Comparison of ENCODE assay signal across 8 cellular contexts in genomic region chr11:1837171-1838076, GRCh38. TPM values are rescaled to one million over a fixed set of nuclear protein-coding genes. Genes with fewer than 3 reads are reported as not detected.
DNase-seq lines count a peak whose midpoint lies in the region; ATAC-seq and TF ChIP-seq lines count a peak whose summit lies in the region.

No MANE protein-coding gene starts in this region.

- ATAC-seq in GM18868 (IDR thresholded peaks at IDR 0.05; ENCODE audit: unreplicated experiment) (peak; percentile 68), HG03521 (IDR thresholded peaks at IDR 0.05; ENCODE audit: unreplicated experiment) (peak; percentile 47)

- 37 to 50% (median 49%) methylated on average over 12 to 38 of the region's 38 CpGs; no CpG with 5 or more reads in 1 of the 4 donors for WGBS in adrenal gland, 4 donors

- DNase-seq in AG08395 (ENCODE audit: low spot score) (peak; percentile 64), T-helper 2 cell (peak; percentile 58 to 78 (median 66)), adrenal gland (peak; percentile 70 to 83 (median 77)), iPS-NIHi11 (ENCODE audit: low spot score) (peak; percentile 92), mesenteric fat pad (ENCODE audit: low spot score) (no peak)
- peak; percentile 67 for DNase-seq in stimulated activated CD4-positive, alpha-beta T cell treated with anti-CD3 and anti-CD28 coated beads, Interleukin-2, amount 100 ng/mL, for 4 hours (ENCODE audit: low read depth)

- H3K9me3 ChIP-seq in adrenal gland (replicated peaks in 1 of 3): no peaks in the 10 kb centered on the region

- peak; percentile 84 to 97 (median 92) for TF ChIP-seq CTCF in adrenal gland (IDR thresholded peaks at IDR 0.05)

- peak overlapping the region in 2 of 5 donors; percentile 30 to 62 for H3K27ac ChIP-seq in adrenal gland

- intact Hi-C loops in adrenal gland (cut with DNase I): loop anchor here (2.0 to 5.0 kb wide), 4 partner anchors 85 to 315 kb away; no protein-coding TSS in a partner anchor

- no peak for TF ChIP-seq POLR2A in adrenal gland (IDR thresholded peaks at IDR 0.05)

- peaks cover 19 to 20% of the 10 kb centered on the region in 2 donors for H3K4me1 ChIP-seq in adrenal gland (replicated peaks in 1 of 2)

- no peaks in the 10 kb centered on the region for H3K27me3 ChIP-seq in adrenal gland

- no peaks in the 10 kb centered on the region for H3K36me3 ChIP-seq in adrenal gland (replicated peaks in 1 of 2)

- no peak overlapping the region for H3K4me3 ChIP-seq in adrenal gland

RNA-seq across cellular contexts. Expression of gene TNNI2, which starts 1.4 kb away (rescaled TPM):
- 1 to 10 TPM in 3 of 8 donors, under 1 TPM in 2, not detected in 3; 0.55 to 4.2 (median 1.4) TPM for total RNA-seq in adrenal gland
- 10 to 100 TPM in 2 of 3 donors, 1 to 10 TPM in 1; 1.9 to 21.8 (median 12.0) TPM for polyA plus RNA-seq in adrenal gland
- total RNA-seq in mesenteric fat pad: 0.64 TPM

RNA-seq across cellular contexts. Expression of gene SYT8, which starts 2.6 kb away (rescaled TPM):
- 1 to 10 TPM in 1 of 8 donors, under 1 TPM in 1, not detected in 6; 0.61 to 1.2 TPM for total RNA-seq in adrenal gland
- 1 to 10 TPM in 1 of 3 donors, under 1 TPM in 1, not detected in 1; 0.91 to 3.1 TPM for polyA plus RNA-seq in adrenal gland
- total RNA-seq in mesenteric fat pad: not detected

RNA-seq across cellular contexts. Expression of gene LSP1, which starts 15.5 kb away (rescaled TPM):
- 100 to 1,000 TPM; 158 to 323 (median 250) TPM for total RNA-seq in adrenal gland
- polyA plus RNA-seq in adrenal gland: 1,000 to 10,000 TPM in 1 of 3 donors, 100 to 1,000 TPM in 2; 319 to 1,341 (median 324) TPM
- 46.4 TPM for total RNA-seq in mesenteric fat pad

RNA-seq across cellular contexts. Expression of gene PRR33, which starts 54.3 kb away (rescaled TPM):
- total RNA-seq in adrenal gland (under 1 TPM in 4 of 8 donors, not detected in 4; 0.07 to 0.30 (median 0.15) TPM), mesenteric fat pad (not detected)
- 1 to 10 TPM in 2 of 3 donors, not detected in 1; 1.1 to 2.3 TPM for polyA plus RNA-seq in adrenal gland
